In genomic region chr7:103140061-103140460, GRCh38 we compare ENCODE assay signal across 29 cellular contexts.
"Had no signal": no experiment of that assay in that cellular context is flagged by ENCODE, and none has a peak within 500 bp of the region (broad histone marks: within the 10 kb centered on the region; RNA-seq: fewer than 3 reads in every experiment).

No MANE protein-coding gene starts in this region.

- H3K4me3 ChIP-seq: esophagus muscularis mucosa had no signal

- H3K27me3 ChIP-seq: brain microvascular endothelial cell, esophagus muscularis mucosa had no signal

- ATAC-seq: activated naive CD4-positive, alpha-beta T cell treated with anti-CD3 and anti-CD28 coated beads, Interleukin-2, amount 50 U/mL, for 72 hours; activated T-cell treated with anti-CD3 and anti-CD28 coated beads, Interleukin-2, amount 50 U/mL, for 72 hours; effector memory CD8-positive, alpha-beta T cell; T-helper 17 cell had no signal

- H3K27ac ChIP-seq: brain microvascular endothelial cell, esophagus muscularis mucosa, WERI-Rb-1 had no signal

- DNase-seq: activated B cell treated with CpG ODN at 0.5 μM for 24 hours; activated CD4-positive, alpha-beta memory T cell treated with anti-CD3 and anti-CD28 coated beads, Interleukin-2, amount 10 ng/mL, durations not matched to agents 7 days and 5 days; activated CD4-positive, alpha-beta T cell treated with anti-CD3 and anti-CD28 coated beads for 4 hours; activated CD4-positive, alpha-beta T cell treated with anti-CD3 and anti-CD28 coated beads, Interleukin-2, amount 10 ng/mL, durations not matched to agents 7 days and 5 days; activated CD4-positive, alpha-beta T cell treated with anti-CD3 and anti-CD28 coated beads, Interleukin-2, amount 50 U/mL, for 4 hours; activated CD4-positive, CD25-positive, alpha-beta regulatory T cell treated with anti-CD3 and anti-CD28 coated beads, Interleukin-2, amount 50 U/mL, for 72 hours; activated CD8-positive, alpha-beta memory T cell treated with anti-CD3 and anti-CD28 coated beads, Interleukin-2, amount 50 U/mL, for 48 hours; activated gamma-delta T cell; activated naive CD4-positive, alpha-beta T cell; activated naive CD4-positive, alpha-beta T cell treated with anti-CD3 and anti-CD28 coated beads, Interleukin-2, amount 10 ng/mL, durations not matched to agents 7 days and 5 days; activated naive CD8-positive, alpha-beta T cell treated with anti-CD3 and anti-CD28 coated beads, Interleukin-2, amount 10 ng/mL, durations not matched to agents 7 days and 5 days; activated T-cell treated with anti-CD3 and anti-CD28 coated beads for 4 hours; activated T-cell treated with anti-CD3 and anti-CD28 coated beads, Interleukin-2, amount 50 U/mL, for 24 hours; activated T-cell treated with anti-CD3 and anti-CD28 coated beads, Interleukin-2, amount 50 U/mL, for 72 hours; amniotic stem cell; anterior cingulate cortex; brain microvascular endothelial cell; cortex of kidney; dermis blood vessel endothelial cell; effector CD4-positive, alpha-beta T cell; effector memory CD8-positive, alpha-beta T cell; foreskin fibroblast; head of caudate nucleus; hippocampal formation; T-helper 17 cell; T1000; WERI-Rb-1 had no signal

- H3K9me3 ChIP-seq: esophagus muscularis mucosa had no signal

- H3K36me3 ChIP-seq: brain microvascular endothelial cell, esophagus muscularis mucosa, WERI-Rb-1 had no signal
